9 cellular contexts compared by ENCODE assay signal in genomic region chr9:114386886-114387677, GRCh38. TPM values are rescaled to one million over a fixed set of nuclear protein-coding genes. Genes with fewer than 3 reads are reported as not detected.
DNase-seq lines count a peak whose midpoint lies in the region; ATAC-seq and TF ChIP-seq lines count a peak whose summit lies in the region.
"Had no signal": no experiment of that assay in that cellular context is flagged by ENCODE, and none has a peak within 500 bp of the region (broad histone marks: within the 10 kb centered on the region; RNA-seq: fewer than 3 reads in every experiment).

No MANE protein-coding gene starts in this region.

- H3K27me3 ChIP-seq in adipocyte (replicated peaks; ENCODE audit: control insufficient read depth, insufficient read depth, low read length), result no peaks in the 10 kb centered on the region
- no peaks in the 10 kb centered on the region for H3K27me3 ChIP-seq in kidney epithelial cell (ENCODE audit: control insufficient read depth, insufficient read depth, low read length)

- peaks cover 90% of the 10 kb centered on the region for H3K36me3 Mint-ChIP-seq in activated T-cell treated with anti-CD3 and anti-CD28 coated beads, Interleukin-2, amount 50 U/mL, for 24 hours (ENCODE audit: low read depth)
- peaks cover 69% of the 10 kb centered on the region for H3K36me3 Mint-ChIP-seq in stimulated activated naive CD8-positive, alpha-beta T cell treated with anti-CD3 and anti-CD28 coated beads, Interleukin-15, Interleukin-2, amounts not matched to agents 100 ng/mL and 50 ng/mL, for 24 hours (ENCODE audit: low read depth)

- H3K4me3 ChIP-seq in adipocyte (ENCODE audit: low read length) (peak overlapping the region; percentile 93), kidney epithelial cell (ENCODE audit: low read depth, low read length) (peak overlapping the region; percentile 58)

- peaks cover 77% of the 10 kb centered on the region for H3K4me1 Mint-ChIP-seq in activated T-cell treated with anti-CD3 and anti-CD28 coated beads, Interleukin-2, amount 50 U/mL, for 24 hours (ENCODE audit: low read depth)
- peaks cover 66% of the 10 kb centered on the region for H3K4me1 Mint-ChIP-seq in stimulated activated naive CD8-positive, alpha-beta T cell treated with anti-CD3 and anti-CD28 coated beads, Interleukin-15, Interleukin-2, amounts not matched to agents 100 ng/mL and 50 ng/mL, for 24 hours (ENCODE audit: low read depth)

- peak overlapping the region; percentile 97 for H3K27ac Mint-ChIP-seq in activated T-cell treated with anti-CD3 and anti-CD28 coated beads, Interleukin-2, amount 50 U/mL, for 24 hours
- H3K27ac Mint-ChIP-seq in stimulated activated naive CD8-positive, alpha-beta T cell treated with anti-CD3 and anti-CD28 coated beads, Interleukin-15, Interleukin-2, amounts not matched to agents 100 ng/mL and 50 ng/mL, for 24 hours, result peak overlapping the region; percentile 98

- H3K9me3 ChIP-seq in adipocyte (ENCODE audit: control insufficient read depth, low read length), result no peaks in the 10 kb centered on the region

- no peaks in the 10 kb centered on the region for H3K27me3 Mint-ChIP-seq in activated T-cell treated with anti-CD3 and anti-CD28 coated beads, Interleukin-2, amount 50 U/mL, for 24 hours
- H3K27me3 Mint-ChIP-seq in stimulated activated naive CD8-positive, alpha-beta T cell treated with anti-CD3 and anti-CD28 coated beads, Interleukin-15, Interleukin-2, amounts not matched to agents 100 ng/mL and 50 ng/mL, for 24 hours, result no peaks in the 10 kb centered on the region

- no peak for TF ChIP-seq CTCF in kidney epithelial cell (IDR thresholded peaks at IDR 0.05; ENCODE audit: insufficient read depth, low read length, poor library complexity, severe bottlenecking)

- ATAC-seq in GM18502 (IDR thresholded peaks at IDR 0.05; ENCODE audit: poor library complexity, unreplicated experiment) (no peak), HG02798 (IDR thresholded peaks at IDR 0.05; ENCODE audit: poor library complexity, unreplicated experiment) (no peak), GM19452 (IDR thresholded peaks at IDR 0.05; ENCODE audit: unreplicated experiment) (no peak)

- DNase-seq in activated T-cell treated with anti-CD3 and anti-CD28 coated beads, Interleukin-2, amount 50 U/mL, for 24 hours, result peak; percentile 58
- DNase-seq in activated T-cell treated with anti-CD3 and anti-CD28 coated beads for 4 hours (no peak), adipocyte (ENCODE audit: low read depth) (peak; percentile 52), kidney epithelial cell (ENCODE audit: low read depth) (no peak)

- H3K36me3 ChIP-seq in adipocyte (ENCODE audit: control insufficient read depth, insufficient read depth, low read length, severe bottlenecking), result peaks cover 7% of the 10 kb centered on the region
- no peaks in the 10 kb centered on the region for H3K36me3 ChIP-seq in kidney epithelial cell (ENCODE audit: control insufficient read depth, insufficient read depth, low read length)

- H3K9me3 Mint-ChIP-seq in activated T-cell treated with anti-CD3 and anti-CD28 coated beads, Interleukin-2, amount 50 U/mL, for 24 hours, result no peaks in the 10 kb centered on the region
- H3K9me3 Mint-ChIP-seq in stimulated activated naive CD8-positive, alpha-beta T cell treated with anti-CD3 and anti-CD28 coated beads, Interleukin-15, Interleukin-2, amounts not matched to agents 100 ng/mL and 50 ng/mL, for 24 hours, result no peaks in the 10 kb centered on the region

- peaks cover 88% of the 10 kb centered on the region for H3K4me1 ChIP-seq in adipocyte (ENCODE audit: control insufficient read depth, insufficient read depth, low read length)

- H3K4me3 Mint-ChIP-seq in activated T-cell treated with anti-CD3 and anti-CD28 coated beads, Interleukin-2, amount 50 U/mL, for 24 hours, result peak overlapping the region; percentile 98
- H3K4me3 Mint-ChIP-seq in stimulated activated naive CD8-positive, alpha-beta T cell treated with anti-CD3 and anti-CD28 coated beads, Interleukin-15, Interleukin-2, amounts not matched to agents 100 ng/mL and 50 ng/mL, for 24 hours, result peak overlapping the region; percentile 89

- peak overlapping the region; percentile 94 for H3K9ac ChIP-seq in adipocyte (ENCODE audit: low read length)

RNA-seq across cellular contexts. Expression of gene AKNA, which starts 0.7 kb away (rescaled TPM):
- 34.6 and 40.5 TPM in 2 replicates for total RNA-seq in kidney epithelial cell

RNA-seq across cellular contexts. Expression of gene ORM2, which starts 57.4 kb away (rescaled TPM):
- total RNA-seq in kidney epithelial cell, result not detected in 2 replicates
- total RNA-seq: dermis microvascular lymphatic vessel endothelial cell had no signal

Comparison
In these comparisons a context has a peak if more than half of its experiments do, and no peak if none do; other contexts are left out.
1. DNase-seq: peak in activated T-cell treated with anti-CD3 and anti-CD28 coated beads, Interleukin-2, amount 50 U/mL, for 24 hours (single experiment) and adipocyte (single experiment); none in activated T-cell treated with anti-CD3 and anti-CD28 coated beads for 4 hours (single experiment) and kidney epithelial cell (single experiment).